In the genomic region with DNA sequence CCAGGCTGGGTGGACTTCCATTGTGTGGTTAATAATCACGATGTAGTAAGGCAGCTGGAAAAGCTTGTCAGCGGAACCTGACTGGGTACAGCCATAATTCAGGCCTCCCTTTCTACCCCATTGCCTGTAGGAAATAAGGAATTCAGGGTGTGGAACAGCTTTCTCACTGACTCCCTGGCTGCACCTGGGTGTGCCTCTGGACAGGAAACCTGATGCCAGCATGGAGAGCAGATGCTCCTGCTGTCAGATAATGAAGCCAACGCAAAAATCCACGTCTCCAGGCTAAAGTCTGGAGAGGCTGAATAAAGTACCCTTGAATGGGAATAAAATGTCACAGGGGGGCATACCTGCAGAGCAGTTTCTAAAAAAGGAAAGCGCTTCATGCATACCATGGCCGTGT, we compare ENCODE assay signal across 16 cellular contexts. TPM values are rescaled to one million over a fixed set of nuclear protein-coding genes. Genes with fewer than 3 reads are reported as not detected.
A peak's percentile ranks its signal among the peaks of the same experiment; 100 is the strongest.
DNase-seq lines count a peak whose midpoint lies in the region; ATAC-seq, FAIRE-seq and TF ChIP-seq lines count a peak whose summit lies in the region.
"Had no signal": no experiment of that assay in that cellular context is flagged by ENCODE, and none has a peak within 500 bp of the region (broad histone marks: within the 10 kb centered on the region; RNA-seq: fewer than 3 reads in every experiment).

No MANE protein-coding gene starts in this region.

- H3K4me1 ChIP-seq in PC-3 (ENCODE audit: insufficient read depth, low read length): no peaks in the 10 kb centered on the region
- peaks cover 8% of the 10 kb centered on the region for H3K4me1 ChIP-seq in keratinocyte (ENCODE audit: control insufficient read depth, extremely low read depth, insufficient read depth, low read length)

- H3K4me2 ChIP-seq in PC-3 (ENCODE audit: low read length): 0 out of 2 replicates have a peak overlapping the region, but pooled peaks have one; percentile 34
- peak overlapping the region; percentile 17 for H3K4me2 ChIP-seq in keratinocyte (ENCODE audit: control insufficient read depth, extremely low read depth, insufficient read depth, low read depth, low read length)

- H3K27ac ChIP-seq in PC-3 (ENCODE audit: low read length) (no peak overlapping the region), keratinocyte (ENCODE audit: control insufficient read depth, insufficient read depth, low read length) (peak overlapping the region; percentile 28)

- dilution Hi-C loops in keratinocyte (cut with MboI; ENCODE audit: extremely low pct_ligation_motif_present, low sequenced_read_pairs): no loop called here

- TF ChIP-seq CTCF in PC-3 (conservative IDR thresholded peaks at IDR 0.05; ENCODE audit: low read depth, low read length) (no peak), keratinocyte (optimal IDR thresholded peaks at IDR 0.05 in 1 of 3, IDR thresholded peaks at IDR 0.05 in 1 of 3, conservative IDR thresholded peaks at IDR 0.05 in 1 of 3; ENCODE audit: extremely low read depth in 1 of 3, insufficient read depth in 2 of 3, low read length in 3 of 3) (no peak)

- H3K36me3 ChIP-seq in PC-3 (ENCODE audit: low read depth, low read length) (no peaks in the 10 kb centered on the region), keratinocyte (ENCODE audit: control insufficient read depth in 2 of 2, extremely low read depth in 1 of 2, insufficient read depth in 2 of 2, low read length in 2 of 2) (peaks cover 0 to 1% of the 10 kb centered on the region in 2 experiments)

- no peaks in the 10 kb centered on the region for H3K79me2 ChIP-seq in PC-3 (ENCODE audit: low read length)
- no peaks in the 10 kb centered on the region for H3K79me2 ChIP-seq in keratinocyte (ENCODE audit: control insufficient read depth, insufficient read depth, low read length)

- H3K9ac ChIP-seq in PC-3 (ENCODE audit: low read length): no peak overlapping the region
- H3K9ac ChIP-seq in keratinocyte (ENCODE audit: control insufficient read depth, extremely low read depth, insufficient read depth, low read length): no peak overlapping the region

- intact Hi-C loops in PC-3 (cut with micrococcal nuclease): no loop called here

- H3K27me3 ChIP-seq in PC-3 (ENCODE audit: low read length) (peaks cover 31% of the 10 kb centered on the region; the same call in 1 of the 2 replicates), keratinocyte (ENCODE audit: control insufficient read depth, extremely low read depth, insufficient read depth, low read length) (no peaks in the 10 kb centered on the region)

- DNase-seq in DMS153 (lab: John Stamatoyannopoulos, UW): peak; percentile 48
- DNase-seq in NCI-H1694 treated with DMSO at 0.1 percent for 48 hours (lab: John Stamatoyannopoulos, UW): peak; percentile 35
- no peak for DNase-seq in PC-3
- DNase-seq in keratinocyte (ENCODE audit: low read depth, low spot score): no peak
- no peak for DNase-seq in stimulated activated CD4-positive, alpha-beta T cell treated with anti-CD3 and anti-CD28 coated beads, Interleukin-1b, Interleukin-23, amount 100 ng/mL, for 48 hours
- DNase-seq in activated CD4-positive, alpha-beta T cell treated with anti-CD3 and anti-CD28 coated beads for 4 hours: no peak
- no peak for DNase-seq in activated CD8-positive, alpha-beta memory T cell treated with anti-CD3 and anti-CD28 coated beads, Interleukin-2, amount 50 U/mL, for 48 hours
- DNase-seq: activated CD4-positive, alpha-beta T cell treated with anti-CD3 and anti-CD28 coated beads for 36 hours; activated T-cell treated with anti-CD3 and anti-CD28 coated beads, Interleukin-2, amount 50 U/mL, for 48 hours; glutamatergic neuron; NCI-H226 had no signal

- CTCF ChIA-PET in PC-3 (lab: Charles Lee): no interaction called here

- H3K9me2 ChIP-seq in PC-3 (replicated peaks; ENCODE audit: low read length): no peaks in the 10 kb centered on the region

- no peaks in the 10 kb centered on the region for H4K20me1 ChIP-seq in PC-3 (ENCODE audit: low read length)
- H4K20me1 ChIP-seq in keratinocyte (ENCODE audit: control insufficient read depth, extremely low read depth, insufficient read depth, low read length): no peaks in the 10 kb centered on the region

- ATAC-seq in PC-3: peak; percentile 38; the same call in 1 of the 2 replicates
- no peak for ATAC-seq in GM18909 (IDR thresholded peaks at IDR 0.05; ENCODE audit: poor library complexity, unreplicated experiment)
- ATAC-seq: activated CD4-positive, alpha-beta T cell treated with anti-CD3 and anti-CD28 coated beads for 36 hours; HCT116; K562 had no signal

- H3K9me1 ChIP-seq in keratinocyte (ENCODE audit: control insufficient read depth, extremely low read depth, insufficient read depth, low read length): no peaks in the 10 kb centered on the region

- POLR2A ChIA-PET in PC-3 (lab: Charles Lee; ENCODE audit: unreplicated experiment): no interaction called here

- H3F3A ChIP-seq in PC-3 (ENCODE audit: low read length, unreplicated experiment): no peaks in the 10 kb centered on the region

- no peak overlapping the region for H2AFZ ChIP-seq in PC-3 (ENCODE audit: low read length)
- H2AFZ ChIP-seq in keratinocyte (ENCODE audit: control insufficient read depth, low read length): peak overlapping the region; percentile 57

- H3K9me3 ChIP-seq in PC-3 (ENCODE audit: low read length) (no peaks in the 10 kb centered on the region), keratinocyte (ENCODE audit: control insufficient read depth, low read depth, low read length) (no peaks in the 10 kb centered on the region)

- FAIRE-seq in keratinocyte (lab: Jason Lieb, UNC): peak; percentile 71
- FAIRE-seq: K562, RCC 7860 had no signal

- no TSS peak for BruUV-seq in PC-3 (replicated peaks; lab: Mats Ljungman, UMichigan)

- H3K4me3 ChIP-seq in PC-3 (ENCODE audit: low read length) (no peak overlapping the region), keratinocyte (ENCODE audit: control insufficient read depth in 2 of 3, extremely low read depth in 1 of 3, insufficient read depth in 2 of 3, low read depth in 1 of 3, low read length in 3 of 3) (no peak overlapping the region)
- H3K4me3 ChIP-seq: K562 had no signal

RNA-seq across cellular contexts. Expression of gene LYPD6B, which starts 44.3 kb away (rescaled TPM):
- 1.9 and 2.0 TPM in 2 replicates for total RNA-seq in PC-3 (2014; rRNA removed)
- 17.0 to 30.8 TPM (median 24.7 TPM) in 3 replicates for polyA plus RNA-seq in keratinocyte
- 21.7 TPM for polyA plus RNA-seq in keratinocyte (2011; ENCODE audit: low read depth)
- polyA plus RNA-seq in keratinocyte (2011; cell fraction: cytosol; rRNA removed): 26.8 and 35.7 TPM in 2 replicates
- 32.3 and 38.3 TPM in 2 replicates for polyA plus RNA-seq in keratinocyte (2011; cell fraction: nucleus; rRNA removed)
- 9.8 and 38.5 TPM in 2 replicates for polyA plus RNA-seq in keratinocyte (2012; ENCODE audit: low replicate concordance)
- polyA minus RNA-seq in keratinocyte: 2.8 to 14.0 TPM (median 9.2 TPM) in 3 replicates
- polyA minus RNA-seq in keratinocyte (2011; cell fraction: cytosol; rRNA and poly(A)+ RNA removed): 3.3 TPM
- polyA minus RNA-seq in keratinocyte (2011; cell fraction: nucleus; rRNA and poly(A)+ RNA removed): 4.5 and 13.0 TPM in 2 replicates
- total RNA-seq: activated CD4-positive, alpha-beta T cell treated with anti-CD3 and anti-CD28 coated beads for 36 hours; K562; pulmonary artery endothelial cell had no signal
- polyA plus RNA-seq: K562 had no signal

Comparison
In these comparisons a context has a peak if more than half of its experiments do, and no peak if none do; other contexts are left out.
1. DNase-seq: peak in DMS153 (single experiment) and NCI-H1694 treated with DMSO at 0.1 percent for 48 hours (single experiment); none in PC-3 (single experiment), keratinocyte (single experiment), stimulated activated CD4-positive, alpha-beta T cell treated with anti-CD3 and anti-CD28 coated beads, Interleukin-1b, Interleukin-23, amount 100 ng/mL, for 48 hours (single experiment), activated CD4-positive, alpha-beta T cell treated with anti-CD3 and anti-CD28 coated beads for 4 hours (0 of 2) and activated CD8-positive, alpha-beta memory T cell treated with anti-CD3 and anti-CD28 coated beads, Interleukin-2, amount 50 U/mL, for 48 hours (single experiment).